Comparison of ENCODE assay signal across 8 cellular contexts in genomic region chr2:30252723-30253688, GRCh38. TPM values are rescaled to one million over a fixed set of nuclear protein-coding genes. Genes with fewer than 3 reads are reported as not detected.
DNase-seq lines count a peak whose midpoint lies in the region; ATAC-seq and TF ChIP-seq lines count a peak whose summit lies in the region.

No MANE protein-coding gene starts in this region.

- H3K9me3 ChIP-seq in BE2C (no peaks in the 10 kb centered on the region), skeletal muscle tissue (ENCODE audit: control insufficient read depth in 3 of 3, low read length in 3 of 3) (no peaks in the 10 kb centered on the region)

- H3K27ac ChIP-seq in skeletal muscle tissue (ENCODE audit: low read depth, low read length) = peak overlapping the region; percentile 32

- intact Hi-C loops in left ventricle myocardium superior (cut with micrococcal nuclease) = no loop called here

- H3K9ac ChIP-seq in skeletal muscle tissue (ENCODE audit: low read depth in 1 of 3, low read length in 3 of 3) = peak overlapping the region in 1 of 3 donors; percentile 60

- peak; percentile 81 for ATAC-seq in left ventricle myocardium superior
- no peak for ATAC-seq in HG03439 (IDR thresholded peaks at IDR 0.05; ENCODE audit: unreplicated experiment)
- ATAC-seq in GM21786 (IDR thresholded peaks at IDR 0.05; ENCODE audit: unreplicated experiment) = no peak

- no peaks in the 10 kb centered on the region for H3K27me3 ChIP-seq in BE2C
- H3K27me3 ChIP-seq in skeletal muscle tissue (ENCODE audit: control insufficient read depth in 3 of 3, insufficient read depth in 3 of 3, low read length in 3 of 3) = no peaks in the 10 kb centered on the region

- peaks cover 9% of the 10 kb centered on the region; the same call in 1 of the 2 replicates for H3K4me1 ChIP-seq in BE2C
- H3K4me1 ChIP-seq in skeletal muscle tissue (ENCODE audit: control insufficient read depth in 3 of 3, insufficient read depth in 3 of 3, low read length in 3 of 3) = peaks cover 17 to 46% (median 34%) of the 10 kb centered on the region in 3 donors

- DNase-seq in BE2C = peak; percentile 28
- peak; percentile 96 for DNase-seq in OCI-M1 (lab: John Stamatoyannopoulos, UW)
- DNase-seq in activated naive CD4-positive, alpha-beta T cell treated with anti-CD3 and anti-CD28 coated beads, Interleukin-2, amount 50 U/mL, for 16 hours = peak; percentile 68
- peak; percentile 76 for DNase-seq in left ventricle myocardium superior
- DNase-seq in GM20000 (ENCODE audit: low spot score) = no peak

- H3K4me3 ChIP-seq in BE2C (ENCODE audit: low read depth, low read length) = no peak overlapping the region
- H3K4me3 ChIP-seq in skeletal muscle tissue (ENCODE audit: low read length in 3 of 3) = peak overlapping the region in 1 of 3 donors; percentile 14

- H3K36me3 ChIP-seq in BE2C = no peaks in the 10 kb centered on the region
- H3K36me3 ChIP-seq in skeletal muscle tissue (ENCODE audit: control insufficient read depth in 3 of 3, insufficient read depth in 3 of 3, low read length in 3 of 3) = peaks cover 0 to 6% (median 6%) of the 10 kb centered on the region in 3 donors

- TF ChIP-seq CTCF in BE2C (IDR thresholded peaks at IDR 0.05; ENCODE audit: low read depth, low read length) (no peak), GM20000 (IDR thresholded peaks at IDR 0.05; ENCODE audit: extremely low read depth, missing control alignments) (no peak)

RNA-seq across cellular contexts. Expression of gene LBH, which starts 21.7 kb away (rescaled TPM):
- polyA plus RNA-seq in BE2C (2012; ENCODE audit: insufficient read depth, insufficient read length, low read depth) = 9.8 TPM
- total RNA-seq in left ventricle myocardium superior (129 TPM), skeletal muscle tissue (41.2 TPM)
